In the genomic region with DNA sequence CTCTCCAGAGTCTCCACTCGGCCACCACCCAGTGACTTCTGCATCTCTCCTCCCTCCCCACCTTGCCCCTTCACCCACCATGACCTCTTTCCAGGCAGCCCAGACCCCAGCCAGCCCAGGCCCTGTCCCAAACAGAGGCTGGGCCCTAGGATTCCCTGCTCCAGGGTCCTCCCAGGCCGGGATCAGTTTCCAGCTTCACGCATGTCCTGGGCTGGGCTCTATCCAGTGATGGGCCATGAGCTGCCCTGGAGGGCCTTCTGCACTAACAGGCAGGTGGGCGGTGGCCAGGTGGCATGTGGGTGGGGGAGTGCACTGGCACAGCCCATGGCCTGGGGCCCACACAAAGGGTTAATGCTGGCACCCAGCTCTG, we compare ENCODE assay signal across 13 cellular contexts.
"Had no signal": no experiment of that assay in that cellular context is flagged by ENCODE, and none has a peak within 500 bp of the region (broad histone marks: within the 10 kb centered on the region; RNA-seq: fewer than 3 reads in every experiment).

No MANE protein-coding gene starts in this region.

- H3K27ac Mint-ChIP-seq: activated CD4-positive, alpha-beta T cell treated with anti-CD3 and anti-CD28 coated beads, Interleukin-2, amount 10 ng/mL, durations not matched to agents 24 days and 14 days; activated naive CD8-positive, alpha-beta T cell treated with anti-CD3 and anti-CD28 coated beads, Interleukin-2, amount 50 U/mL, for 24 hours; activated T-helper 1 cell treated with anti-CD3 and anti-CD28 coated beads, Interleukin-12 subunit alpha, Interleukin-12 subunit beta, Interleukin-2, Interleukin-4 antibody, amounts not matched to agents 30 ng/mL and 10 ng/mL and 1 ng/mL, durations not matched to agents 14 hours and 24 hours and 36 hours; endodermal cell; nephron progenitor cell; stimulated activated memory B cell treated with anti-CD40 and anti-IgM and Interleukin-4, amounts not matched to agents 10 μg/mL and 1 μg/mL and 100 μg/mL, for 72 hours had no signal

- H3K4me3 ChIP-seq: heart right ventricle, SJSA1, tibial nerve had no signal

- H3K9me3 Mint-ChIP-seq: activated CD4-positive, alpha-beta T cell treated with anti-CD3 and anti-CD28 coated beads, Interleukin-2, amount 10 ng/mL, durations not matched to agents 24 days and 14 days; activated naive CD8-positive, alpha-beta T cell treated with anti-CD3 and anti-CD28 coated beads, Interleukin-2, amount 50 U/mL, for 24 hours; activated T-helper 1 cell treated with anti-CD3 and anti-CD28 coated beads, Interleukin-12 subunit alpha, Interleukin-12 subunit beta, Interleukin-2, Interleukin-4 antibody, amounts not matched to agents 30 ng/mL and 10 ng/mL and 1 ng/mL, durations not matched to agents 14 hours and 24 hours and 36 hours; endodermal cell; nephron progenitor cell; WTC11 had no signal

- H3K4me1 ChIP-seq: SJSA1 had no signal

- H3K4me3 Mint-ChIP-seq: activated CD4-positive, alpha-beta T cell treated with anti-CD3 and anti-CD28 coated beads, Interleukin-2, amount 10 ng/mL, durations not matched to agents 24 days and 14 days; activated naive CD8-positive, alpha-beta T cell treated with anti-CD3 and anti-CD28 coated beads, Interleukin-2, amount 50 U/mL, for 24 hours; activated T-helper 1 cell treated with anti-CD3 and anti-CD28 coated beads, Interleukin-12 subunit alpha, Interleukin-12 subunit beta, Interleukin-2, Interleukin-4 antibody, amounts not matched to agents 30 ng/mL and 10 ng/mL and 1 ng/mL, durations not matched to agents 14 hours and 24 hours and 36 hours; endodermal cell; nephron progenitor cell; stimulated activated memory B cell treated with anti-CD40 and anti-IgM and Interleukin-4, amounts not matched to agents 10 μg/mL and 1 μg/mL and 100 μg/mL, for 72 hours; WTC11 had no signal

- H3K27me3 Mint-ChIP-seq: activated CD4-positive, alpha-beta T cell treated with anti-CD3 and anti-CD28 coated beads, Interleukin-2, amount 10 ng/mL, durations not matched to agents 24 days and 14 days; activated naive CD8-positive, alpha-beta T cell treated with anti-CD3 and anti-CD28 coated beads, Interleukin-2, amount 50 U/mL, for 24 hours; stimulated activated memory B cell treated with anti-CD40 and anti-IgM and Interleukin-4, amounts not matched to agents 10 μg/mL and 1 μg/mL and 100 μg/mL, for 72 hours had no signal

- H3K27me3 ChIP-seq: heart right ventricle, SJSA1, tibial nerve had no signal

- H3K9me3 ChIP-seq: heart right ventricle, SJSA1, tibial nerve had no signal

- DNase-seq: activated CD4-positive, alpha-beta T cell treated with anti-CD3 and anti-CD28 coated beads, Interleukin-2, amount 10 ng/mL, durations not matched to agents 24 days and 14 days; activated CD8-positive, alpha-beta memory T cell treated with anti-CD3 and anti-CD28 coated beads, Interleukin-2, amount 50 U/mL, for 48 hours; activated naive CD8-positive, alpha-beta T cell treated with anti-CD3 and anti-CD28 coated beads, Interleukin-2, amount 50 U/mL, for 24 hours; endodermal cell; nephron progenitor cell; stimulated activated CD4-positive, alpha-beta T cell treated with anti-CD3 and anti-CD28 coated beads, Interleukin-12 subunit alpha, Interleukin-12 subunit beta, amount 100 ng/mL, for 4 hours; stimulated activated CD4-positive, alpha-beta T cell treated with anti-CD3 and anti-CD28 coated beads, Interleukin-2, amount 100 ng/mL, for 24 hours had no signal

- H3K27ac ChIP-seq: SJSA1 had no signal

- H3K36me3 ChIP-seq: SJSA1 had no signal

- ATAC-seq: activated naive CD8-positive, alpha-beta T cell treated with anti-CD3 and anti-CD28 coated beads, Interleukin-2, amount 50 U/mL, for 24 hours; stimulated activated memory B cell treated with anti-CD40 and anti-IgM and Interleukin-4, amounts not matched to agents 10 μg/mL and 1 μg/mL and 100 μg/mL, for 72 hours; WTC11 had no signal
